In genomic region chr20:44973053-44973452, GRCh38 we compare ENCODE assay signal across 12 cellular contexts. TPM values are rescaled to one million over a fixed set of nuclear protein-coding genes. Genes with fewer than 3 reads are reported as not detected.
A peak's percentile ranks its signal among the peaks of the same experiment; 100 is the strongest.
DNase-seq lines count a peak whose midpoint lies in the region; ATAC-seq and TF ChIP-seq lines count a peak whose summit lies in the region.
"Had no signal": no experiment of that assay in that cellular context is flagged by ENCODE, and none has a peak within 500 bp of the region (broad histone marks: within the 10 kb centered on the region; RNA-seq: fewer than 3 reads in every experiment).

No MANE protein-coding gene starts in this region.

- no peaks in the 10 kb centered on the region for H3K4me1 ChIP-seq in breast epithelium
- no peaks in the 10 kb centered on the region for H3K4me1 ChIP-seq in uterus

- H3K4me3 ChIP-seq in breast epithelium (no peak overlapping the region), fibroblast of pulmonary artery (replicated peaks; ENCODE audit: low read depth, low read length) (no peak overlapping the region), uterus (no peak overlapping the region)
- H3K4me3 ChIP-seq: BLaER1 treated with 17β-estradiol and CSF1 and Interleukin-3, amounts not matched to agents 10 nM and 100 nM; skin epidermis had no signal

- peak overlapping the region; percentile 71 for H3K27ac Mint-ChIP-seq in MCF 10A (ENCODE audit: low read depth, unreplicated experiment)
- peak overlapping the region; percentile 84 for H3K27ac Mint-ChIP-seq in T-helper 17 cell
- H3K27ac Mint-ChIP-seq: nephron had no signal

- DNase-seq in MCF 10A (ENCODE audit: unreplicated experiment) (peak; percentile 34), breast epithelium (ENCODE audit: low spot score in 2 of 2) (no peak), T-helper 17 cell (no peak), fibroblast of pulmonary artery (ENCODE audit: low read depth) (peak; percentile 16), uterus (no peak), COR-L47 (lab: John Stamatoyannopoulos, UW) (no peak), hippocampal formation (lab: John Stamatoyannopoulos, UW) (no peak)
- DNase-seq: NCI-H2029 treated with DMSO at 0.1 percent for 48 hours had no signal

- H3K27me3 Mint-ChIP-seq in MCF 10A (ENCODE audit: insufficient read depth, unreplicated experiment) (no peaks in the 10 kb centered on the region), T-helper 17 cell (no peaks in the 10 kb centered on the region)

- POLR2A ChIA-PET in MCF 10A (lab: Yijun Ruan, JAX) = interaction anchor here (0.9 to 4.4 kb wide), 3 partner anchors 9 to 98 kb away, joined by 3 to 28 read pairs (median 5); partner anchors contain the start of gene TOMM34

- H3K9me3 Mint-ChIP-seq in MCF 10A (ENCODE audit: unreplicated experiment) = no peaks in the 10 kb centered on the region
- H3K9me3 Mint-ChIP-seq: nephron had no signal

- CTCF ChIA-PET in MCF 10A (lab: Yijun Ruan, JAX) = no interaction called here

- no TSS peak for BruUV-seq in MCF 10A (replicated peaks; lab: Mats Ljungman, UMichigan)

- no peaks in the 10 kb centered on the region for H3K9me3 ChIP-seq in breast epithelium
- no peaks in the 10 kb centered on the region for H3K9me3 ChIP-seq in T-helper 17 cell (ENCODE audit: control insufficient read depth, low read length, poor library complexity, severe bottlenecking)
- no peaks in the 10 kb centered on the region for H3K9me3 ChIP-seq in uterus
- H3K9me3 ChIP-seq: BLaER1 treated with 17β-estradiol and CSF1 and Interleukin-3, amounts not matched to agents 10 nM and 100 nM had no signal

- H3K36me3 Mint-ChIP-seq in MCF 10A (ENCODE audit: insufficient read depth, unreplicated experiment) (peaks cover 57% of the 10 kb centered on the region), T-helper 17 cell (ENCODE audit: low read depth) (peaks cover 19% of the 10 kb centered on the region)

- TF ChIP-seq CTCF in MCF 10A (IDR thresholded peaks at IDR 0.05; ENCODE audit: unreplicated experiment) (no peak), breast epithelium (IDR thresholded peaks at IDR 0.05) (no peak), fibroblast of pulmonary artery (IDR thresholded peaks at IDR 0.05; ENCODE audit: low read length, missing control alignments) (no peak), uterus (IDR thresholded peaks at IDR 0.05) (no peak)

- H3K36me3 ChIP-seq in breast epithelium (no peaks in the 10 kb centered on the region), uterus (no peaks in the 10 kb centered on the region)

- H3K4me1 Mint-ChIP-seq in MCF 10A (ENCODE audit: insufficient read depth, unreplicated experiment) (peaks cover 38% of the 10 kb centered on the region), T-helper 17 cell (peaks cover 71% of the 10 kb centered on the region)
- H3K4me1 Mint-ChIP-seq: nephron had no signal

- H3K4me3 Mint-ChIP-seq in MCF 10A (ENCODE audit: unreplicated experiment) (no peak overlapping the region), T-helper 17 cell (peak overlapping the region; percentile 12)
- H3K4me3 Mint-ChIP-seq: nephron had no signal

- TF ChIP-seq POLR2A in breast epithelium (IDR thresholded peaks at IDR 0.05) (no peak), uterus (IDR thresholded peaks at IDR 0.05) (no peak)

- H3K27me3 ChIP-seq in breast epithelium (no peaks in the 10 kb centered on the region), uterus (no peaks in the 10 kb centered on the region)
- H3K27me3 ChIP-seq: BLaER1 treated with 17β-estradiol and CSF1 and Interleukin-3, amounts not matched to agents 10 nM and 100 nM had no signal

- intact Hi-C loops in MCF 10A (cut with micrococcal nuclease) = no loop called here
- intact Hi-C loops in breast epithelium (cut with DNase I; ENCODE audit: low total_unique reads) = no loop called here
- intact Hi-C loops in uterus (cut with DNase I; ENCODE audit: low total_unique reads) = no loop called here

- no peak for ATAC-seq in T-helper 17 cell
- ATAC-seq in HG02763 (IDR thresholded peaks at IDR 0.05; ENCODE audit: unreplicated experiment) = no peak

- H3K27ac ChIP-seq in breast epithelium = no peak overlapping the region
- peak overlapping the region; percentile 32 to 38 for H3K27ac ChIP-seq in uterus
- H3K27ac ChIP-seq: BLaER1 treated with 17β-estradiol and CSF1 and Interleukin-3, amounts not matched to agents 10 nM and 100 nM had no signal

RNA-seq across cellular contexts. Expression of gene STK4, which starts 6.7 kb away (rescaled TPM):
- total RNA-seq in MCF 10A (2022) (47.7 and 51.4 TPM in 2 replicates), breast epithelium (10 to 100 TPM; 33.1 to 35.3 (median 34.7) TPM), T-helper 17 cell (100 to 1,000 TPM; 271 to 280 TPM), uterus (10 to 100 TPM in 3 of 4 donors, 1 to 10 TPM in 1; 9.0 to 43.6 (median 29.6) TPM)

RNA-seq across cellular contexts. Expression of gene TOMM34, which starts 12.9 kb away (rescaled TPM):
- total RNA-seq in MCF 10A (2022) (55.5 and 60.0 TPM in 2 replicates), breast epithelium (10 to 100 TPM; 14.6 to 21.0 (median 20.3) TPM), T-helper 17 cell (1 to 10 TPM; 9.1 to 9.2 TPM), uterus (10 to 100 TPM; 11.1 to 15.6 (median 12.5) TPM)

Comparison
In these comparisons a context has a peak if more than half of its experiments do, and no peak if none do; other contexts are left out.
1. DNase-seq: peak in MCF 10A (single experiment) and fibroblast of pulmonary artery (single experiment); none in breast epithelium (0 of 2), T-helper 17 cell (0 of 3), uterus (0 of 2), COR-L47 (single experiment) and hippocampal formation (0 of 2).
2. H3K27ac ChIP-seq: peak in uterus (2 of 2); none in breast epithelium (0 of 2).